Comparison of ENCODE assay signal across 23 cellular contexts in genomic region chr19:9039728-9040127, GRCh38. TPM values are rescaled to one million over a fixed set of nuclear protein-coding genes. Genes with fewer than 3 reads are reported as not detected.
"Had no signal": no experiment of that assay in that cellular context is flagged by ENCODE, and none has a peak within 500 bp of the region (broad histone marks: within the 10 kb centered on the region; RNA-seq: fewer than 3 reads in every experiment).

No MANE protein-coding gene starts in this region.

- H3K9ac ChIP-seq: parathyroid adenoma had no signal

- H3K79me2 ChIP-seq: parathyroid adenoma had no signal

- ATAC-seq: activated CD8-positive, alpha-beta memory T cell treated with anti-CD3 and anti-CD28 coated beads, Interleukin-2, amount 10 ng/mL, durations not matched to agents 7 days and 5 days; activated T-helper 17 cell treated with anti-CD3 and anti-CD28 coated beads, Interleukin-2, amount 50 U/mL, for 72 hours; effector memory CD8-positive, alpha-beta T cell; foreskin keratinocyte; lower lobe of right lung; natural killer cell treated with Interleukin-12 subunit alpha and Interleukin-12 subunit beta and Interleukin-15 and Interleukin-18, amount 100 ng/mL, for 72 hours; stimulated activated naive CD8-positive, alpha-beta T cell treated with anti-CD3 and anti-CD28 coated beads, Interleukin-15, amount 100 ng/mL, for 72 hours had no signal

- H2AFZ ChIP-seq: parathyroid adenoma had no signal

- DNase-seq: activated B cell treated with CpG ODN at 0.5 μM for 24 hours; activated CD4-positive, alpha-beta memory T cell treated with anti-CD3 and anti-CD28 coated beads for 36 hours; activated CD4-positive, alpha-beta T cell treated with anti-CD3 and anti-CD28 coated beads for 4 hours; activated CD8-positive, alpha-beta memory T cell treated with anti-CD3 and anti-CD28 coated beads, Interleukin-2, amount 10 ng/mL, durations not matched to agents 7 days and 5 days; activated naive CD4-positive, alpha-beta T cell; activated naive CD8-positive, alpha-beta T cell treated with anti-CD3 and anti-CD28 coated beads, Interleukin-2, amount 10 ng/mL, durations not matched to agents 7 days and 5 days; amygdala; caudate nucleus; effector memory CD8-positive, alpha-beta T cell; hypothalamus; islet precursor cell; lower lobe of right lung; retina; stimulated activated naive CD8-positive, alpha-beta T cell treated with anti-CD3 and anti-CD28 coated beads, Interleukin-15, amount 100 ng/mL, for 72 hours; upper lobe of left lung had no signal

- H3K36me3 ChIP-seq: lower lobe of right lung, suprapubic skin, upper lobe of left lung had no signal

- H3K27ac ChIP-seq: foreskin keratinocyte, lower lobe of right lung, parathyroid adenoma, suprapubic skin, upper lobe of left lung had no signal

- H3K4me3 ChIP-seq: lower lobe of right lung, suprapubic skin, upper lobe of left lung had no signal

- H3K9me3 ChIP-seq: lower lobe of right lung, suprapubic skin, upper lobe of left lung had no signal

- H3K27me3 ChIP-seq: foreskin keratinocyte, upper lobe of left lung had no signal

- H3K4me1 ChIP-seq: foreskin keratinocyte, lower lobe of right lung, parathyroid adenoma, suprapubic skin, upper lobe of left lung had no signal

RNA-seq across cellular contexts. Expression of gene MUC16, which starts 29.5 kb away (rescaled TPM):
- total RNA-seq: activated CD4-positive, alpha-beta memory T cell treated with anti-CD3 and anti-CD28 coated beads for 36 hours; dermis microvascular lymphatic vessel endothelial cell; fibroblast of lung; foreskin keratinocyte; skeletal muscle tissue had no signal
- polyA plus RNA-seq: fibroblast of lung, foreskin keratinocyte had no signal

RNA-seq across cellular contexts. Expression of gene OR1M1, which starts 47.1 kb away (rescaled TPM):
- total RNA-seq: activated B cell treated with CpG ODN at 0.5 μM for 24 hours; activated CD4-positive, alpha-beta memory T cell treated with anti-CD3 and anti-CD28 coated beads for 36 hours; activated CD8-positive, alpha-beta memory T cell treated with anti-CD3 and anti-CD28 coated beads, Interleukin-2, amount 10 ng/mL, durations not matched to agents 7 days and 5 days; activated naive CD8-positive, alpha-beta T cell treated with anti-CD3 and anti-CD28 coated beads, Interleukin-2, amount 10 ng/mL, durations not matched to agents 7 days and 5 days; activated T-helper 17 cell treated with anti-CD3 and anti-CD28 coated beads, Interleukin-2, amount 50 U/mL, for 72 hours; dermis microvascular lymphatic vessel endothelial cell; fibroblast of lung; foreskin keratinocyte; lower lobe of right lung; natural killer cell treated with Interleukin-12 subunit alpha and Interleukin-12 subunit beta and Interleukin-15 and Interleukin-18, amount 100 ng/mL, for 72 hours; skeletal muscle tissue; suprapubic skin; upper lobe of left lung had no signal
- polyA plus RNA-seq: fibroblast of lung, foreskin keratinocyte had no signal
